In genomic region chr12:26872623-26873022, GRCh38 we compare ENCODE assay signal across 24 cellular contexts. TPM values are rescaled to one million over a fixed set of nuclear protein-coding genes. Genes with fewer than 3 reads are reported as not detected.
DNase-seq lines count a peak whose midpoint lies in the region; ATAC-seq lines count a peak whose summit lies in the region.
"Had no signal": no experiment of that assay in that cellular context is flagged by ENCODE, and none has a peak within 500 bp of the region (broad histone marks: within the 10 kb centered on the region; RNA-seq: fewer than 3 reads in every experiment).

No MANE protein-coding gene starts in this region.

- no peak overlapping the region for H3K27ac Mint-ChIP-seq in naive thymus-derived CD4-positive, alpha-beta T cell
- H3K27ac Mint-ChIP-seq: activated naive CD4-positive, alpha-beta T cell treated with anti-CD3 and anti-CD28 coated beads, Interleukin-2, amount 10 ng/mL, durations not matched to agents 7 days and 5 days; B cell; mesothelial cell of epicardium; progenitor cell of endocrine pancreas had no signal

- no peak overlapping the region for H3K27ac ChIP-seq in naive thymus-derived CD4-positive, alpha-beta T cell (ENCODE audit: low read depth, low read length)
- H3K27ac ChIP-seq: right lobe of liver, upper lobe of left lung had no signal

- peaks cover 0 to under 1% (median 0%) of the 10 kb centered on the region in 11 donors for H3K9me3 Mint-ChIP-seq in naive thymus-derived CD4-positive, alpha-beta T cell
- H3K9me3 Mint-ChIP-seq: activated naive CD4-positive, alpha-beta T cell treated with anti-CD3 and anti-CD28 coated beads, Interleukin-2, amount 10 ng/mL, durations not matched to agents 7 days and 5 days; naive B cell had no signal

- intact Hi-C loops in naive thymus-derived CD4-positive, alpha-beta T cell (cut with micrococcal nuclease): no loop called here

- H3K4me1 Mint-ChIP-seq in naive thymus-derived CD4-positive, alpha-beta T cell: peaks cover 10 to 21% (median 12%) of the 10 kb centered on the region in 7 donors

- H3K27me3 Mint-ChIP-seq in naive thymus-derived CD4-positive, alpha-beta T cell: peaks cover 0 to 21% (median 9%) of the 10 kb centered on the region in 5 donors
- H3K27me3 Mint-ChIP-seq: B cell, progenitor cell of endocrine pancreas had no signal

- no peak overlapping the region for H3K4me3 Mint-ChIP-seq in naive thymus-derived CD4-positive, alpha-beta T cell
- H3K4me3 Mint-ChIP-seq: activated naive CD4-positive, alpha-beta T cell treated with anti-CD3 and anti-CD28 coated beads, Interleukin-2, amount 10 ng/mL, durations not matched to agents 7 days and 5 days; B cell; mesothelial cell of epicardium; naive B cell had no signal

- peak; percentile 50 for ATAC-seq in naive thymus-derived CD4-positive, alpha-beta T cell
- ATAC-seq in HG03175 (IDR thresholded peaks at IDR 0.05; ENCODE audit: unreplicated experiment) (no peak), HG02884 (IDR thresholded peaks at IDR 0.05; ENCODE audit: unreplicated experiment) (no peak)
- ATAC-seq: activated CD4-positive, CD25-positive, alpha-beta regulatory T cell treated with anti-CD3 and anti-CD28 coated beads, Interleukin-2, amount 50 U/mL, for 24 hours; K562; left ventricle myocardium superior; right lobe of liver had no signal

- no peak overlapping the region for H3K4me3 ChIP-seq in naive thymus-derived CD4-positive, alpha-beta T cell (ENCODE audit: low read length)
- H3K4me3 ChIP-seq: K562, right lobe of liver, upper lobe of left lung had no signal

- peaks cover 0 to 5% (median 0%) of the 10 kb centered on the region in 5 donors for H3K36me3 Mint-ChIP-seq in naive thymus-derived CD4-positive, alpha-beta T cell
- H3K36me3 Mint-ChIP-seq: activated naive CD4-positive, alpha-beta T cell treated with anti-CD3 and anti-CD28 coated beads, Interleukin-2, amount 10 ng/mL, durations not matched to agents 7 days and 5 days; naive B cell had no signal

- H3K4me1 ChIP-seq in naive thymus-derived CD4-positive, alpha-beta T cell (ENCODE audit: control insufficient read depth in 2 of 2, insufficient read depth in 2 of 2, low read length in 2 of 2): peaks cover 0 to 5% of the 10 kb centered on the region in 2 donors
- H3K4me1 ChIP-seq: right lobe of liver had no signal

- no peaks in the 10 kb centered on the region for H3K9me3 ChIP-seq in naive thymus-derived CD4-positive, alpha-beta T cell (ENCODE audit: control insufficient read depth in 2 of 3, low read length in 3 of 3)
- H3K9me3 ChIP-seq: right lobe of liver, upper lobe of left lung had no signal

- H3K36me3 ChIP-seq in naive thymus-derived CD4-positive, alpha-beta T cell (ENCODE audit: control insufficient read depth in 2 of 3, insufficient read depth in 3 of 3, low read length in 3 of 3): no peaks in the 10 kb centered on the region
- H3K36me3 ChIP-seq: right lobe of liver, upper lobe of left lung had no signal

- no peaks in the 10 kb centered on the region for H3K27me3 ChIP-seq in naive thymus-derived CD4-positive, alpha-beta T cell (ENCODE audit: control insufficient read depth in 2 of 2, insufficient read depth in 2 of 2, low read length in 2 of 2)
- H3K27me3 ChIP-seq: right lobe of liver, upper lobe of left lung had no signal

- CTCF ChIA-PET in naive thymus-derived CD4-positive, alpha-beta T cell (lab: Charles Lee): interaction anchor here (0.6 kb wide), 1 partner anchor 981 kb away, joined by 4 read pairs; no protein-coding TSS in a partner anchor

- POLR2A ChIA-PET in naive thymus-derived CD4-positive, alpha-beta T cell (lab: Charles Lee): no interaction called here

- DNase-seq in SKM-1 treated with dmso at 0.1 percent for 144 hours (lab: John Stamatoyannopoulos, UW; ENCODE audit: unreplicated experiment) (peak; percentile 13), SKM-1 (lab: John Stamatoyannopoulos, UW; ENCODE audit: unreplicated experiment) (no peak), NCI-H1105 treated with DMSO at 0.1 percent for 48 hours (lab: John Stamatoyannopoulos, UW) (peak; percentile 89), NCI-H748 treated with DMSO at 0.1 percent for 48 hours (lab: John Stamatoyannopoulos, UW) (peak; percentile 7)
- no peak for DNase-seq in naive thymus-derived CD4-positive, alpha-beta T cell
- no peak for DNase-seq in activated naive CD4-positive, alpha-beta T cell (lab: John Stamatoyannopoulos, UW)
- DNase-seq: activated CD4-positive, alpha-beta T cell treated with anti-CD3 and anti-CD28 coated beads, Interleukin-2, amount 50 U/mL, for 48 hours; activated naive CD4-positive, alpha-beta T cell treated with anti-CD3 and anti-CD28 coated beads, Interleukin-2, amount 10 ng/mL, durations not matched to agents 7 days and 5 days; amniotic stem cell; left ventricle myocardium superior; naive B cell; NCI-H2171; NCI-H510A treated with DMSO at 0.1 percent for 48 hours; right lobe of liver; stimulated activated CD4-positive, alpha-beta T cell treated with anti-CD3 and anti-CD28 coated beads, Interleukin-2, amount 100 ng/mL, for 48 hours; SW 1271; upper lobe of left lung had no signal

RNA-seq across cellular contexts. Expression of gene ITPR2, which starts 39.6 kb away (rescaled TPM):
- 10 to 100 TPM; 44.9 to 71.5 (median 59.2) TPM for total RNA-seq in naive thymus-derived CD4-positive, alpha-beta T cell
- 10 to 100 TPM; 11.3 to 15.5 TPM for polyA plus RNA-seq in naive thymus-derived CD4-positive, alpha-beta T cell

Comparison
In these comparisons a context has a peak if more than half of its experiments do, and no peak if none do; other contexts are left out.
1. DNase-seq: peak in SKM-1 treated with dmso at 0.1 percent for 144 hours (single experiment), NCI-H1105 treated with DMSO at 0.1 percent for 48 hours (single experiment) and NCI-H748 treated with DMSO at 0.1 percent for 48 hours (single experiment); none in SKM-1 (single experiment), naive thymus-derived CD4-positive, alpha-beta T cell (0 of 9) and activated naive CD4-positive, alpha-beta T cell (0 of 4).